1 cellular context compared by ENCODE assay signal in genomic region chr2:67667054-67667908, GRCh38.
TF ChIP-seq lines count a peak whose summit lies in the region.

No MANE protein-coding gene starts in this region.

TF ChIP-seq in SK-N-SH, 30 proteins besides CTCF, POLR2A, EP300 and RAD21 (continued from another document):
- TF ChIP-seq REST (IDR thresholded peaks at IDR 0.05; ENCODE audit: low read depth, low read length) = no peak
- peak; percentile 20 for TF ChIP-seq CHD2 (IDR thresholded peaks at IDR 0.05; ENCODE audit: low read length, partially characterized antibody)
- no peak for TF ChIP-seq MAX (IDR thresholded peaks at IDR 0.05; ENCODE audit: low read depth)
- peak; percentile 68; the same call in 1 of the 2 replicates for TF ChIP-seq RCOR1 (IDR thresholded peaks at IDR 0.05; ENCODE audit: low read length)
- 0 out of 2 replicates have a peak, but pooled peaks have one; percentile 26 for TF ChIP-seq MXI1 (IDR thresholded peaks at IDR 0.05; ENCODE audit: low read depth, low read length)
